In genomic region chr9:74742792-74743389, GRCh38 we compare ENCODE assay signal across 8 cellular contexts.
A peak's percentile ranks its signal among the peaks of the same experiment; 100 is the strongest.
DNase-seq lines count a peak whose midpoint lies in the region; ATAC-seq and TF ChIP-seq lines count a peak whose summit lies in the region.

No MANE protein-coding gene starts in this region.

- H3K27me3 ChIP-seq in dorsolateral prefrontal cortex: no peaks in the 10 kb centered on the region

- DNase-seq in AG09309 (ENCODE audit: low read depth) (no peak), GM12864 (ENCODE audit: low read depth) (no peak), NCI-H460 (ENCODE audit: extremely low read depth, low read depth) (peak; percentile 33), dorsolateral prefrontal cortex (peak in 6 of 10 donors; percentile 44 to 54 (median 50)), myocyte (ENCODE audit: low read depth) (peak; percentile 35)
- no peak for DNase-seq in stimulated activated naive CD4-positive, alpha-beta T cell treated with Interleukin-2 at 50 U/mL for 16 hours (lab: John Stamatoyannopoulos, UW)

- no peak overlapping the region for H3K4me3 ChIP-seq in AG09309 (ENCODE audit: control insufficient read depth, low read depth, low read length)
- H3K4me3 ChIP-seq in GM12864 (ENCODE audit: low read depth, low read length): no peak overlapping the region
- peak overlapping the region in 12 of 59 donors; percentile 2 to 35 (median 8) for H3K4me3 ChIP-seq in dorsolateral prefrontal cortex

- peak overlapping the region in 17 of 59 donors; percentile 2 to 58 (median 19) for H3K27ac ChIP-seq in dorsolateral prefrontal cortex

- TF ChIP-seq CTCF in AG09309 (IDR thresholded peaks at IDR 0.05; ENCODE audit: control insufficient read depth, insufficient read depth, low read depth, low read length, missing control alignments) (peak; percentile 81), GM12864 (IDR thresholded peaks at IDR 0.05; ENCODE audit: low read depth, low read length, missing control alignments) (peak; percentile 70), dorsolateral prefrontal cortex (IDR thresholded peaks at IDR 0.05 in 54 of 56, conservative IDR thresholded peaks at IDR 0.05 in 2 of 56; ENCODE audit: low read depth in 1 of 56, partially characterized antibody in 56 of 56) (peak; percentile 62 to 85 (median 78))

- intact Hi-C loops in dorsolateral prefrontal cortex (cut with DNase I): loop anchor here (5.0 kb wide), 2 partner anchors 166 to 1541 kb away; no protein-coding TSS in a partner anchor

- ATAC-seq in GM19397 (IDR thresholded peaks at IDR 0.05; ENCODE audit: unreplicated experiment) (no peak), HG03571 (IDR thresholded peaks at IDR 0.05; ENCODE audit: unreplicated experiment) (no peak)

Comparison
In these comparisons a context has a peak if more than half of its experiments do, and no peak if none do; other contexts are left out.
1. DNase-seq: peak in NCI-H460 (single experiment), dorsolateral prefrontal cortex (6 of 10) and myocyte (single experiment); none in AG09309 (single experiment), GM12864 (single experiment) and stimulated activated naive CD4-positive, alpha-beta T cell treated with Interleukin-2 at 50 U/mL for 16 hours (single experiment).
2. Peak in every context shown above with its lines, with median percentiles within 50 percentile points of each other: CTCF ChIP-seq.